8 cellular contexts compared by ENCODE assay signal in the genomic region with DNA sequence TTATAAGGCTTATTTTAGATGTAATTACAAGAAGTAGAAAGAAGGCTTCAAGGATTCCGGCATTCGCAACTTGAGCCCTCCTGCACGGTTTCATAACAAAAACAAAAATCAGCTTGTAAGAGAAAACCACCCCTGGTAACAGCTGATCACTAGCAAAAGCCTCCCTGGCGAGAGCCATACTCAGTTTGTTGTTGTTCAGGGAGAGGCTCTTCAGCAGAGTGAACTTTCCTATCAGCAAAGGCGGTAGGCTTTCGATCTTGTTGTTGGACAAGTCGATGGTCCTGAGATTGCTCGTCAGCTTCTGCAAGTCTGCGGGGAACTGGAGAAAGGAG. TPM values are rescaled to one million over a fixed set of nuclear protein-coding genes. Genes with fewer than 3 reads are reported as not detected.
A peak's percentile ranks its signal among the peaks of the same experiment; 100 is the strongest.
DNase-seq lines count a peak whose midpoint lies in the region; ATAC-seq and TF ChIP-seq lines count a peak whose summit lies in the region.

No MANE protein-coding gene starts in this region.

- H3K9ac ChIP-seq in HUES64 (ENCODE audit: low read depth, low read length): peak overlapping the region; percentile 89
- H3K9ac ChIP-seq in subcutaneous abdominal adipose tissue (ENCODE audit: low read length in 5 of 5): peak overlapping the region; percentile 92 to 99 (median 97)

- H3K27me3 ChIP-seq in HUES64 (ENCODE audit: insufficient read depth, low read length) (no peaks in the 10 kb centered on the region), brain microvascular endothelial cell (replicated peaks) (no peaks in the 10 kb centered on the region), kidney epithelial cell (ENCODE audit: control insufficient read depth, insufficient read depth, low read length) (no peaks in the 10 kb centered on the region), subcutaneous abdominal adipose tissue (ENCODE audit: control insufficient read depth in 5 of 5, insufficient read depth in 4 of 5, low read length in 5 of 5) (no peaks in the 10 kb centered on the region)

- no peaks in the 10 kb centered on the region for H3K9me3 ChIP-seq in HUES64 (ENCODE audit: insufficient read depth, low read depth, low read length)
- H3K9me3 ChIP-seq in subcutaneous abdominal adipose tissue (ENCODE audit: control insufficient read depth in 5 of 5, low read length in 5 of 5): no peaks in the 10 kb centered on the region

- peaks cover 29% of the 10 kb centered on the region for H3K36me3 ChIP-seq in HUES64 (ENCODE audit: insufficient read depth, low read length)
- H3K36me3 ChIP-seq in brain microvascular endothelial cell (replicated peaks): peaks cover 5% of the 10 kb centered on the region
- no peaks in the 10 kb centered on the region for H3K36me3 ChIP-seq in kidney epithelial cell (ENCODE audit: control insufficient read depth, insufficient read depth, low read length)
- peaks cover 14 to 26% (median 17%) of the 10 kb centered on the region in 5 donors for H3K36me3 ChIP-seq in subcutaneous abdominal adipose tissue (ENCODE audit: control insufficient read depth in 5 of 5, insufficient read depth in 5 of 5, low read length in 5 of 5)

- DNase-seq in brain microvascular endothelial cell (no peak), kidney epithelial cell (ENCODE audit: low read depth) (no peak), NCI-H187 treated with DMSO at 0.1 percent for 48 hours (lab: John Stamatoyannopoulos, UW) (no peak), NCI-H2107 treated with DMSO at 0.1 percent for 48 hours (lab: John Stamatoyannopoulos, UW; ENCODE audit: unreplicated experiment) (no peak)

- 0 out of 2 replicates have a peak overlapping the region, but pooled peaks have one; percentile 78 for H3K27ac ChIP-seq in HUES64 (ENCODE audit: low read depth, low read length)
- peak overlapping the region; percentile 37 for H3K27ac ChIP-seq in brain microvascular endothelial cell
- H3K27ac ChIP-seq in subcutaneous abdominal adipose tissue (ENCODE audit: low read depth, low read length): peak overlapping the region; percentile 89

- H3K4me3 ChIP-seq in HUES64 (ENCODE audit: low read length) (peak overlapping the region; percentile 100), brain microvascular endothelial cell (ENCODE audit: low read depth, low read length) (peak overlapping the region; percentile 94), kidney epithelial cell (ENCODE audit: low read depth, low read length) (peak overlapping the region; percentile 84), subcutaneous abdominal adipose tissue (ENCODE audit: low read depth in 1 of 5, low read length in 5 of 5) (peak overlapping the region; percentile 97 to 99 (median 98))

- TF ChIP-seq CTCF in brain microvascular endothelial cell (IDR thresholded peaks at IDR 0.05; ENCODE audit: low read depth, low read length, missing control alignments) (no peak), kidney epithelial cell (IDR thresholded peaks at IDR 0.05; ENCODE audit: insufficient read depth, low read length, poor library complexity, severe bottlenecking) (no peak)

- peak; percentile 17 for ATAC-seq in GM18907 (IDR thresholded peaks at IDR 0.05; ENCODE audit: unreplicated experiment)
- no peak for ATAC-seq in GM18517 (IDR thresholded peaks at IDR 0.05; ENCODE audit: unreplicated experiment)

- in situ Hi-C loops in brain microvascular endothelial cell (cut with HindIII; ENCODE audit: low pct_ligation_motif_present, low sequenced_read_pairs): no loop called here

- WGBS in HUES64: 6% methylated on average over 9 of the region's 9 CpGs

- H3K4me1 ChIP-seq in HUES64 (ENCODE audit: insufficient read depth, low read length) (peaks cover 8% of the 10 kb centered on the region), subcutaneous abdominal adipose tissue (ENCODE audit: control insufficient read depth in 5 of 5, insufficient read depth in 5 of 5, low read length in 5 of 5) (peaks cover 0 to 29% (median 20%) of the 10 kb centered on the region in 5 donors)

RNA-seq across cellular contexts. Expression of a gene that starts 0.7 kb away (rescaled TPM):
- polyA plus RNA-seq in HUES64 (2013, experiment 1 of 2): 9.4 TPM
- 10.0 TPM for polyA plus RNA-seq in HUES64 (2013, experiment 2 of 2)
- 18.2 and 24.2 TPM in 2 replicates for total RNA-seq in kidney epithelial cell

RNA-seq across cellular contexts. Expression of a gene that starts 0.7 kb away (rescaled TPM):
- polyA plus RNA-seq in HUES64 (2013, experiment 1 of 2): 23.0 TPM
- polyA plus RNA-seq in HUES64 (2013, experiment 2 of 2): 24.5 TPM
- 31.1 and 35.3 TPM in 2 replicates for total RNA-seq in kidney epithelial cell

RNA-seq across cellular contexts. Expression of a gene that starts 27.5 kb away (rescaled TPM):
- 2.0 TPM for polyA plus RNA-seq in HUES64 (2013, experiment 1 of 2)
- 3.0 TPM for polyA plus RNA-seq in HUES64 (2013, experiment 2 of 2)
- total RNA-seq in kidney epithelial cell: 4.7 and 5.7 TPM in 2 replicates

RNA-seq across cellular contexts. Expression of a gene that starts 52.5 kb away (rescaled TPM):
- 47.6 TPM for polyA plus RNA-seq in HUES64 (2013, experiment 1 of 2)
- polyA plus RNA-seq in HUES64 (2013, experiment 2 of 2): 47.5 TPM
- 71.5 and 89.5 TPM in 2 replicates for total RNA-seq in kidney epithelial cell

RNA-seq across cellular contexts. Expression of a gene that starts 57.0 kb away (rescaled TPM):
- polyA plus RNA-seq in HUES64 (2013, experiment 1 of 2): 24.4 TPM
- 25.7 TPM for polyA plus RNA-seq in HUES64 (2013, experiment 2 of 2)
- 30.9 and 32.5 TPM in 2 replicates for total RNA-seq in kidney epithelial cell

Comparison
In these comparisons a context has a peak if more than half of its experiments do, and no peak if none do; other contexts are left out.
1. H3K27ac ChIP-seq: peak in every context shown above with its lines; median percentile 89 in subcutaneous abdominal adipose tissue; 78 in HUES64; 37 in brain microvascular endothelial cell.